Comparison of ENCODE assay signal across 1 cellular context in the genomic region with DNA sequence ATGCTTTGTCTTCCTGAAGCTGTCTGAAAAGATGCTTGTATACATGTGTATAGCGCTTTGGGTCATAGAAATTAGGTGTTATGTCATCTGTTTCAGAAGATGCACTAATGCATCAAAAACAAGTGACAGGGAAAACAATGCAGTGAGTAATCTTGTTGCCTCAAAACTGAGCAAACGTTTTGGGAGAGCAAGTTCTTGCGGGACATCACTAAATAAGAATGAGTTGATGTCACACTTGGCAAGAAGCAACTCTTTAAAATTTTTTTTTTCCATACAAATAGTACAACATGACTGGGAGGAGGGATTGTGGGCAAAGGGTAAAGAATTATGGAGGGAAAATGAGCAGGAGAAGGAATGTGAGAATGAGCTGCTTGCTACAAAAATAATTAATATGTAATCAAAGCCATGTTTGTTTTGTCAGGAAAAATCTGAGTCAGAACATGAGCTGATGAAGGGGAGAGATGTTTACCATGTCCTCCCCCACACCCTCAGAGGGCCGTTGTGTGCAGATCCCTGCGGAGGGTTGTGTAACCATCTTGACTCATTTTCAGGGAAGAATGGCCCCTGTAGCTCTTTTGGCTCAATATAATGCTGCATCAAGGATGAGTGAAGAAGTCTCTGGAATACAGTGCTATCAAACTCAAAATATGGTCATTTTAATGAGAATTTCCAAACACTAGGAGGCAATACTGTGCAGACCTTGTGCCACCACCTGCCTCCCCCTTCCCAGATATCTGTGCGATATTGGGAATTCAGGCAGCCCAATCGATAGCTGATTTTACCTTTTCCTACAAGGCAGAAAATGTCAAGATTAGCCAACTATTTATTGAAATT.
TF ChIP-seq lines count a peak whose summit lies in the region.

No MANE protein-coding gene starts in this region.

TF ChIP-seq in HepG2, 621 proteins besides CTCF, POLR2A, EP300 and RAD21 (continued from another document and continues in another):
- TF ChIP-seq, protein P1, sequence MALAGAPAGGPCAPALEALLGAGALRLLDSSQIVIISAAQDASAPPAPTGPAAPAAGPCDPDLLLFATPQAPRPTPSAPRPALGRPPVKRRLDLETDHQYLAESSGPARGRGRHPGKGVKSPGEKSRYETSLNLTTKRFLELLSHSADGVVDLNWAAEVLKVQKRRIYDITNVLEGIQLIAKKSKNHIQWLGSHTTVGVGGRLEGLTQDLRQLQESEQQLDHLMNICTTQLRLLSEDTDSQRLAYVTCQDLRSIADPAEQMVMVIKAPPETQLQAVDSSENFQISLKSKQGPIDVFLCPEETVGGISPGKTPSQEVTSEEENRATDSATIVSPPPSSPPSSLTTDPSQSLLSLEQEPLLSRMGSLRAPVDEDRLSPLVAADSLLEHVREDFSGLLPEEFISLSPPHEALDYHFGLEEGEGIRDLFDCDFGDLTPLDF (CRISPR knock-in tag; IDR thresholded peaks at IDR 0.05): no peak
- TF ChIP-seq ZNF747 (CRISPR knock-in tag; IDR thresholded peaks at IDR 0.05; ENCODE audit: borderline replicate concordance) (no peak), SMAD3 (CRISPR knock-in tag; IDR thresholded peaks at IDR 0.05) (0 out of 2 replicates have a peak, but pooled peaks have one; percentile 19), NCOA2 (CRISPR knock-in tag; IDR thresholded peaks at IDR 0.05) (peak; percentile 82), ZNF207 (IDR thresholded peaks at IDR 0.05; ENCODE audit: borderline replicate concordance) (no peak), MTA1 (CRISPR knock-in tag; IDR thresholded peaks at IDR 0.05; ENCODE audit: borderline replicate concordance) (no peak), MED8 (CRISPR knock-in tag; IDR thresholded peaks at IDR 0.05; ENCODE audit: insufficient replicate concordance) (no peak), MATR3 (CRISPR knock-in tag; IDR thresholded peaks at IDR 0.05) (no peak), THAP8 (CRISPR knock-in tag; IDR thresholded peaks at IDR 0.05; ENCODE audit: borderline replicate concordance) (no peak), MTA3 (CRISPR knock-in tag; IDR thresholded peaks at IDR 0.05) (no peak), MTF2 (CRISPR knock-in tag; IDR thresholded peaks at IDR 0.05; ENCODE audit: borderline replicate concordance) (no peak), ZGPAT (CRISPR knock-in tag; IDR thresholded peaks at IDR 0.05) (peak; percentile 82), THAP11 (CRISPR knock-in tag; IDR thresholded peaks at IDR 0.05) (peak; percentile 38; the same call in 1 of the 2 replicates), CHCHD3 (CRISPR knock-in tag; IDR thresholded peaks at IDR 0.05) (no peak), ZNF564 (CRISPR knock-in tag; IDR thresholded peaks at IDR 0.05) (no peak), TMF1 (CRISPR knock-in tag; IDR thresholded peaks at IDR 0.05; ENCODE audit: low read depth) (no peak), KLF6 (CRISPR knock-in tag; IDR thresholded peaks at IDR 0.05) (no peak), ZNF18 (CRISPR knock-in tag; IDR thresholded peaks at IDR 0.05; ENCODE audit: insufficient replicate concordance) (no peak), NFATC3 (CRISPR knock-in tag; IDR thresholded peaks at IDR 0.05) (no peak), NRL (CRISPR knock-in tag; IDR thresholded peaks at IDR 0.05; ENCODE audit: borderline replicate concordance) (no peak), ZC3H4 (CRISPR knock-in tag; IDR thresholded peaks at IDR 0.05; ENCODE audit: borderline replicate concordance) (no peak), PREB (CRISPR knock-in tag; IDR thresholded peaks at IDR 0.05) (no peak), NR2C2 (CRISPR knock-in tag; IDR thresholded peaks at IDR 0.05; ENCODE audit: borderline replicate concordance) (no peak), PHB2 (IDR thresholded peaks at IDR 0.05; ENCODE audit: partially characterized antibody) (no peak), GATAD1 (CRISPR knock-in tag; IDR thresholded peaks at IDR 0.05) (0 out of 2 replicates have a peak, but pooled peaks have one; percentile 17), ERF (CRISPR knock-in tag; IDR thresholded peaks at IDR 0.05) (no peak; the same call in 1 of the 2 replicates), ZNF660 (CRISPR knock-in tag; IDR thresholded peaks at IDR 0.05; ENCODE audit: borderline replicate concordance, low read depth) (no peak), MAF1 (CRISPR knock-in tag; IDR thresholded peaks at IDR 0.05; ENCODE audit: borderline replicate concordance) (no peak), EHMT2 (IDR thresholded peaks at IDR 0.05; ENCODE audit: borderline replicate concordance, low read depth, low read length) (peak; percentile 67; the same call in 1 of the 2 replicates), ELF3 (CRISPR knock-in tag; IDR thresholded peaks at IDR 0.05) (no peak), ZKSCAN1 (IDR thresholded peaks at IDR 0.05; ENCODE audit: low read length) (no peak), ZNF225 (CRISPR knock-in tag; IDR thresholded peaks at IDR 0.05) (no peak), SRSF9 (IDR thresholded peaks at IDR 0.05; ENCODE audit: borderline replicate concordance, insufficient read depth, low read depth, low read length, poor library complexity, severe bottlenecking) (no peak), ZFAT (CRISPR knock-in tag; conservative IDR thresholded peaks at IDR 0.05) (no peak), CHD2 (IDR thresholded peaks at IDR 0.05; ENCODE audit: low read depth, low read length) (no peak), NCOA1 (CRISPR knock-in tag; IDR thresholded peaks at IDR 0.05) (no peak), ZNF496 (CRISPR knock-in tag; IDR thresholded peaks at IDR 0.05; ENCODE audit: insufficient replicate concordance) (no peak), CEBPB (IDR thresholded peaks at IDR 0.05; ENCODE audit: borderline replicate concordance, low read depth, low read length) (peak; percentile 88), ZBTB38 (CRISPR knock-in tag; IDR thresholded peaks at IDR 0.05) (0 out of 2 replicates have a peak, but pooled peaks have one; percentile 14), POGZ (CRISPR knock-in tag; IDR thresholded peaks at IDR 0.05) (peak; percentile 55; the same call in 1 of the 2 replicates), ZNF746 (CRISPR knock-in tag; IDR thresholded peaks at IDR 0.05) (no peak), SOX5 (CRISPR knock-in tag; IDR thresholded peaks at IDR 0.05; ENCODE audit: borderline replicate concordance) (peak; percentile 69; the same call in 1 of the 2 replicates), CHD4 (IDR thresholded peaks at IDR 0.05; ENCODE audit: borderline replicate concordance, low read length) (peak; percentile 40; the same call in 1 of the 2 replicates)
- TF ChIP-seq, protein P2, sequence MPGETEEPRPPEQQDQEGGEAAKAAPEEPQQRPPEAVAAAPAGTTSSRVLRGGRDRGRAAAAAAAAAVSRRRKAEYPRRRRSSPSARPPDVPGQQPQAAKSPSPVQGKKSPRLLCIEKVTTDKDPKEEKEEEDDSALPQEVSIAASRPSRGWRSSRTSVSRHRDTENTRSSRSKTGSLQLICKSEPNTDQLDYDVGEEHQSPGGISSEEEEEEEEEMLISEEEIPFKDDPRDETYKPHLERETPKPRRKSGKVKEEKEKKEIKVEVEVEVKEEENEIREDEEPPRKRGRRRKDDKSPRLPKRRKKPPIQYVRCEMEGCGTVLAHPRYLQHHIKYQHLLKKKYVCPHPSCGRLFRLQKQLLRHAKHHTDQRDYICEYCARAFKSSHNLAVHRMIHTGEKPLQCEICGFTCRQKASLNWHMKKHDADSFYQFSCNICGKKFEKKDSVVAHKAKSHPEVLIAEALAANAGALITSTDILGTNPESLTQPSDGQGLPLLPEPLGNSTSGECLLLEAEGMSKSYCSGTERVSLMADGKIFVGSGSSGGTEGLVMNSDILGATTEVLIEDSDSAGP (CRISPR knock-in tag; IDR thresholded peaks at IDR 0.05; ENCODE audit: borderline replicate concordance): no peak
- TF ChIP-seq, protein P3, sequence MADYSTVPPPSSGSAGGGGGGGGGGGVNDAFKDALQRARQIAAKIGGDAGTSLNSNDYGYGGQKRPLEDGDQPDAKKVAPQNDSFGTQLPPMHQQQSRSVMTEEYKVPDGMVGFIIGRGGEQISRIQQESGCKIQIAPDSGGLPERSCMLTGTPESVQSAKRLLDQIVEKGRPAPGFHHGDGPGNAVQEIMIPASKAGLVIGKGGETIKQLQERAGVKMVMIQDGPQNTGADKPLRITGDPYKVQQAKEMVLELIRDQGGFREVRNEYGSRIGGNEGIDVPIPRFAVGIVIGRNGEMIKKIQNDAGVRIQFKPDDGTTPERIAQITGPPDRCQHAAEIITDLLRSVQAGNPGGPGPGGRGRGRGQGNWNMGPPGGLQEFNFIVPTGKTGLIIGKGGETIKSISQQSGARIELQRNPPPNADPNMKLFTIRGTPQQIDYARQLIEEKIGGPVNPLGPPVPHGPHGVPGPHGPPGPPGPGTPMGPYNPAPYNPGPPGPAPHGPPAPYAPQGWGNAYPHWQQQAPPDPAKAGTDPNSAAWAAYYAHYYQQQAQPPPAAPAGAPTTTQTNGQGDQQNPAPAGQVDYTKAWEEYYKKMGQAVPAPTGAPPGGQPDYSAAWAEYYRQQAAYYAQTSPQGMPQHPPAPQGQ (CRISPR knock-in tag; IDR thresholded peaks at IDR 0.05; ENCODE audit: borderline replicate concordance): no peak
- TF ChIP-seq, protein P4, sequence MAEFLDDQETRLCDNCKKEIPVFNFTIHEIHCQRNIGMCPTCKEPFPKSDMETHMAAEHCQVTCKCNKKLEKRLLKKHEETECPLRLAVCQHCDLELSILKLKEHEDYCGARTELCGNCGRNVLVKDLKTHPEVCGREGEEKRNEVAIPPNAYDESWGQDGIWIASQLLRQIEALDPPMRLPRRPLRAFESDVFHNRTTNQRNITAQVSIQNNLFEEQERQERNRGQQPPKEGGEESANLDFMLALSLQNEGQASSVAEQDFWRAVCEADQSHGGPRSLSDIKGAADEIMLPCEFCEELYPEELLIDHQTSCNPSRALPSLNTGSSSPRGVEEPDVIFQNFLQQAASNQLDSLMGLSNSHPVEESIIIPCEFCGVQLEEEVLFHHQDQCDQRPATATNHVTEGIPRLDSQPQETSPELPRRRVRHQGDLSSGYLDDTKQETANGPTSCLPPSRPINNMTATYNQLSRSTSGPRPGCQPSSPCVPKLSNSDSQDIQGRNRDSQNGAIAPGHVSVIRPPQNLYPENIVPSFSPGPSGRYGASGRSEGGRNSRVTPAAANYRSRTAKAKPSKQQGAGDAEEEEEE (CRISPR knock-in tag; IDR thresholded peaks at IDR 0.05; ENCODE audit: borderline replicate concordance): no peak
- TF ChIP-seq, protein P5, sequence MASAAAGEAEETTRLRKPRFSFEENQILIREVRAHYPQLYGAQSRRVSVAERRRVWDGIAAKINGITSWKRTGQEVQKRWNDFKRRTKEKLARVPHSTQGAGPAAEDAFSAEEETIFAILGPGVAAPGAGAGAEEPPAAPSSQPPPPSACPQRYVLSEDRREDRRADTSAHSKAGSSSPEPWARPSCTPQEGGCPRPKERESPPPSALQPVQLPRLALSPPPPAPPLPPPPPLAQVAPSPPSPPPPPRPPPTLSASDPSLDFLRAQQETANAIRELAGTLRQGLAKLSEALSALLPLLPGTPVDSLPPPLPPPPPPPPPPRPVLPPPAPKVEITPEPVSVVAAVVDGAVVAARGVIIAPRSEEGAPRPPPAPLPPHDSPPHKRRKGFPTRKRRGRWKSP (CRISPR knock-in tag; IDR thresholded peaks at IDR 0.05): no peak
- TF ChIP-seq, protein P6, sequence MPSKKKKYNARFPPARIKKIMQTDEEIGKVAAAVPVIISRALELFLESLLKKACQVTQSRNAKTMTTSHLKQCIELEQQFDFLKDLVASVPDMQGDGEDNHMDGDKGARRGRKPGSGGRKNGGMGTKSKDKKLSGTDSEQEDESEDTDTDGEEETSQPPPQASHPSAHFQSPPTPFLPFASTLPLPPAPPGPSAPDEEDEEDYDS (CRISPR knock-in tag; IDR thresholded peaks at IDR 0.05): no peak
- TF ChIP-seq, protein P7, sequence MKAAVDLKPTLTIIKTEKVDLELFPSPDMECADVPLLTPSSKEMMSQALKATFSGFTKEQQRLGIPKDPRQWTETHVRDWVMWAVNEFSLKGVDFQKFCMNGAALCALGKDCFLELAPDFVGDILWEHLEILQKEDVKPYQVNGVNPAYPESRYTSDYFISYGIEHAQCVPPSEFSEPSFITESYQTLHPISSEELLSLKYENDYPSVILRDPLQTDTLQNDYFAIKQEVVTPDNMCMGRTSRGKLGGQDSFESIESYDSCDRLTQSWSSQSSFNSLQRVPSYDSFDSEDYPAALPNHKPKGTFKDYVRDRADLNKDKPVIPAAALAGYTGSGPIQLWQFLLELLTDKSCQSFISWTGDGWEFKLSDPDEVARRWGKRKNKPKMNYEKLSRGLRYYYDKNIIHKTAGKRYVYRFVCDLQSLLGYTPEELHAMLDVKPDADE (CRISPR knock-in tag; IDR thresholded peaks at IDR 0.05): no peak
